Comparison of ENCODE assay signal across 1 cellular context in the genomic region with DNA sequence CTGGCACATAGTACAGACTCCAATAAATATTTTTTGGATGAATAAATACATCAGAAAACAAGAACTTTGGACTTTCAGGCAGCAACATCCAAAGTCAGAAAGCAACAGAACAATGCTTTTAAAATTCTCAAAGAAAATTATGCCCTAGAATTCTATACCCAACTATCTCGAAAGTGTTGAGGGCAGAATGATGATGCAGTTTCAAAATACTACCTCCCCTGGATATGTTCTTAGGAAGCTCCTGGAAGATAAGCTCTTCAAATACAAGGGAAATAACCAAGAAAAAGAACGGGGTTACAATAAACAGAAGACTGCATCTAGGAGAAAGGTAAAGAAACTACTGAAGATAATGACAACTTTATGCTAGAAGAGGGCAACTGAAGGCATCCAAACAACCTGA.
TF ChIP-seq lines count a peak whose summit lies in the region.

No MANE protein-coding gene starts in this region.

TF ChIP-seq in GM23338, 12 proteins besides CTCF, POLR2A, EP300 and RAD21 (continued from another document):
- TF ChIP-seq, protein P1, sequence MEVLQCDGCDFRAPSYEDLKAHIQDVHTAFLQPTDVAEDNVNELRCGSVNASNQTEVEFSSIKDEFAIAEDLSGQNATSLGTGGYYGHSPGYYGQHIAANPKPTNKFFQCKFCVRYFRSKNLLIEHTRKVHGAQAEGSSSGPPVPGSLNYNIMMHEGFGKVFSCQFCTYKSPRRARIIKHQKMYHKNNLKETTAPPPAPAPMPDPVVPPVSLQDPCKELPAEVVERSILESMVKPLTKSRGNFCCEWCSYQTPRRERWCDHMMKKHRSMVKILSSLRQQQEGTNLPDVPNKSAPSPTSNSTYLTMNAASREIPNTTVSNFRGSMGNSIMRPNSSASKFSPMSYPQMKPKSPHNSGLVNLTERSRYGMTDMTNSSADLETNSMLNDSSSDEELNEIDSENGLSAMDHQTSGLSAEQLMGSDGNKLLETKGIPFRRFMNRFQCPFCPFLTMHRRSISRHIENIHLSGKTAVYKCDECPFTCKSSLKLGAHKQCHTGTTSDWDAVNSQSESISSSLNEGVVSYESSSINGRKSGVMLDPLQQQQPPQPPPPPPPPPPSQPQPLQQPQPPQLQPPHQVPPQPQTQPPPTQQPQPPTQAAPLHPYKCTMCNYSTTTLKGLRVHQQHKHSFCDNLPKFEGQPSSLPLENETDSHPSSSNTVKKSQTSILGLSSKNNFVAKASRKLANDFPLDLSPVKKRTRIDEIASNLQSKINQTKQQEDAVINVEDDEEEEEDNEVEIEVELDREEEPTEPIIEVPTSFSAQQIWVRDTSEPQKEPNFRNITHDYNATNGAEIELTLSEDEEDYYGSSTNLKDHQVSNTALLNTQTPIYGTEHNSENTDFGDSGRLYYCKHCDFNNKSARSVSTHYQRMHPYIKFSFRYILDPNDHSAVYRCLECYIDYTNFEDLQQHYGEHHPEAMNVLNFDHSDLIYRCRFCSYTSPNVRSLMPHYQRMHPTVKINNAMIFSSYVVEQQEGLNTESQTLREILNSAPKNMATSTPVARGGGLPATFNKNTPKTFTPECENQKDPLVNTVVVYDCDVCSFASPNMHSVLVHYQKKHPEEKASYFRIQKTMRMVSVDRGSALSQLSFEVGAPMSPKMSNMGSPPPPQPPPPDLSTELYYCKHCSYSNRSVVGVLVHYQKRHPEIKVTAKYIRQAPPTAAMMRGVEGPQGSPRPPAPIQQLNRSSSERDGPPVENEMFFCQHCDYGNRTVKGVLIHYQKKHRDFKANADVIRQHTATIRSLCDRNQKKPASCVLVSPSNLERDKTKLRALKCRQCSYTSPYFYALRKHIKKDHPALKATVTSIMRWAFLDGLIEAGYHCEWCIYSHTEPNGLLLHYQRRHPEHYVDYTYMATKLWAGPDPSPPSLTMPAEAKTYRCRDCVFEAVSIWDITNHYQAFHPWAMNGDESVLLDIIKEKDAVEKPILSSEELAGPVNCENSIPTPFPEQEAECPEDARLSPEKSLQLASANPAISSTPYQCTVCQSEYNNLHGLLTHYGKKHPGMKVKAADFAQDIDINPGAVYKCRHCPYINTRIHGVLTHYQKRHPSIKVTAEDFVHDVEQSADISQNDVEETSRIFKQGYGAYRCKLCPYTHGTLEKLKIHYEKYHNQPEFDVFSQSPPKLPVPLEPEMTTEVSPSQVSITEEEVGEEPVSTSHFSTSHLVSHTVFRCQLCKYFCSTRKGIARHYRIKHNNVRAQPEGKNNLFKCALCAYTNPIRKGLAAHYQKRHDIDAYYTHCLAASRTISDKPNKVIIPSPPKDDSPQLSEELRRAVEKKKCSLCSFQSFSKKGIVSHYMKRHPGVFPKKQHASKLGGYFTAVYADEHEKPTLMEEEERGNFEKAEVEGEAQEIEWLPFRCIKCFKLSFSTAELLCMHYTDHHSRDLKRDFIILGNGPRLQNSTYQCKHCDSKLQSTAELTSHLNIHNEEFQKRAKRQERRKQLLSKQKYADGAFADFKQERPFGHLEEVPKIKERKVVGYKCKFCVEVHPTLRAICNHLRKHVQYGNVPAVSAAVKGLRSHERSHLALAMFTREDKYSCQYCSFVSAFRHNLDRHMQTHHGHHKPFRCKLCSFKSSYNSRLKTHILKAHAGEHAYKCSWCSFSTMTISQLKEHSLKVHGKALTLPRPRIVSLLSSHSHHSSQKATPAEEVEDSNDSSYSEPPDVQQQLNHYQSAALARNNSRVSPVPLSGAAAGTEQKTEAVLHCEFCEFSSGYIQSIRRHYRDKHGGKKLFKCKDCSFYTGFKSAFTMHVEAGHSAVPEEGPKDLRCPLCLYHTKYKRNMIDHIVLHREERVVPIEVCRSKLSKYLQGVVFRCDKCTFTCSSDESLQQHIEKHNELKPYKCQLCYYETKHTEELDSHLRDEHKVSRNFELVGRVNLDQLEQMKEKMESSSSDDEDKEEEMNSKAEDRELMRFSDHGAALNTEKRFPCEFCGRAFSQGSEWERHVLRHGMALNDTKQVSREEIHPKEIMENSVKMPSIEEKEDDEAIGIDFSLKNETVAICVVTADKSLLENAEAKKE (CRISPR knock-in tag; IDR thresholded peaks at IDR 0.05) = no peak
- TF ChIP-seq JUNB (IDR thresholded peaks at IDR 0.05; ENCODE audit: unreplicated experiment) = no peak
- TF ChIP-seq EZH2 (IDR thresholded peaks at IDR 0.05; ENCODE audit: low read depth, unreplicated experiment) = no peak
- TF ChIP-seq, protein P2, sequence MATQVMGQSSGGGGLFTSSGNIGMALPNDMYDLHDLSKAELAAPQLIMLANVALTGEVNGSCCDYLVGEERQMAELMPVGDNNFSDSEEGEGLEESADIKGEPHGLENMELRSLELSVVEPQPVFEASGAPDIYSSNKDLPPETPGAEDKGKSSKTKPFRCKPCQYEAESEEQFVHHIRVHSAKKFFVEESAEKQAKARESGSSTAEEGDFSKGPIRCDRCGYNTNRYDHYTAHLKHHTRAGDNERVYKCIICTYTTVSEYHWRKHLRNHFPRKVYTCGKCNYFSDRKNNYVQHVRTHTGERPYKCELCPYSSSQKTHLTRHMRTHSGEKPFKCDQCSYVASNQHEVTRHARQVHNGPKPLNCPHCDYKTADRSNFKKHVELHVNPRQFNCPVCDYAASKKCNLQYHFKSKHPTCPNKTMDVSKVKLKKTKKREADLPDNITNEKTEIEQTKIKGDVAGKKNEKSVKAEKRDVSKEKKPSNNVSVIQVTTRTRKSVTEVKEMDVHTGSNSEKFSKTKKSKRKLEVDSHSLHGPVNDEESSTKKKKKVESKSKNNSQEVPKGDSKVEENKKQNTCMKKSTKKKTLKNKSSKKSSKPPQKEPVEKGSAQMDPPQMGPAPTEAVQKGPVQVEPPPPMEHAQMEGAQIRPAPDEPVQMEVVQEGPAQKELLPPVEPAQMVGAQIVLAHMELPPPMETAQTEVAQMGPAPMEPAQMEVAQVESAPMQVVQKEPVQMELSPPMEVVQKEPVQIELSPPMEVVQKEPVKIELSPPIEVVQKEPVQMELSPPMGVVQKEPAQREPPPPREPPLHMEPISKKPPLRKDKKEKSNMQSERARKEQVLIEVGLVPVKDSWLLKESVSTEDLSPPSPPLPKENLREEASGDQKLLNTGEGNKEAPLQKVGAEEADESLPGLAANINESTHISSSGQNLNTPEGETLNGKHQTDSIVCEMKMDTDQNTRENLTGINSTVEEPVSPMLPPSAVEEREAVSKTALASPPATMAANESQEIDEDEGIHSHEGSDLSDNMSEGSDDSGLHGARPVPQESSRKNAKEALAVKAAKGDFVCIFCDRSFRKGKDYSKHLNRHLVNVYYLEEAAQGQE (IDR thresholded peaks at IDR 0.05; ENCODE audit: unreplicated experiment) = no peak
- no peak for TF ChIP-seq POLR2AphosphoS5 (IDR thresholded peaks at IDR 0.05; ENCODE audit: low read depth)
- TF ChIP-seq ETS1 (IDR thresholded peaks at IDR 0.05) = no peak
- no peak for TF ChIP-seq STAT1 (IDR thresholded peaks at IDR 0.05; ENCODE audit: unreplicated experiment)
- TF ChIP-seq EZH2phosphoT487 (IDR thresholded peaks at IDR 0.05; ENCODE audit: unreplicated experiment) = no peak
